In genomic region chr3:75667757-75668678, GRCh38 we compare ENCODE assay signal across 13 cellular contexts. TPM values are rescaled to one million over a fixed set of nuclear protein-coding genes. Genes with fewer than 3 reads are reported as not detected.
DNase-seq lines count a peak whose midpoint lies in the region; ATAC-seq and TF ChIP-seq lines count a peak whose summit lies in the region.
"Not testable (repeated sequence)": the region's sequence is repeated elsewhere in the genome, so short reads cannot be mapped to it uniquely, and the experiment has no call there.
"Had no signal": no experiment of that assay in that cellular context is flagged by ENCODE, and none has a peak within 500 bp of the region (broad histone marks: within the 10 kb centered on the region; RNA-seq: fewer than 3 reads in every experiment).

No MANE protein-coding gene starts in this region.

- H3K4me2 ChIP-seq in mesendoderm (ENCODE audit: low read length) (peak overlapping the region; percentile 24), trophoblast cell (ENCODE audit: low read length) (peak overlapping the region; percentile 70)

- not testable (repeated sequence) for H3K27ac Mint-ChIP-seq in activated naive CD4-positive, alpha-beta T cell treated with anti-CD3 and anti-CD28 coated beads for 36 hours

- peaks cover 24% of the 10 kb centered on the region for H3K36me3 Mint-ChIP-seq in activated naive CD4-positive, alpha-beta T cell treated with anti-CD3 and anti-CD28 coated beads for 36 hours (ENCODE audit: low read depth)

- not testable (repeated sequence) for H4K5ac ChIP-seq in mesendoderm (ENCODE audit: low read length)

- peak overlapping the region; percentile 14 for H3K4me3 Mint-ChIP-seq in activated naive CD4-positive, alpha-beta T cell treated with anti-CD3 and anti-CD28 coated beads for 36 hours

- H2BK5ac ChIP-seq in mesendoderm (ENCODE audit: low read length); trophoblast cell (ENCODE audit: low read depth, low read length, poor library complexity): not testable (repeated sequence)

- TF ChIP-seq CTCF in AG10803 (conservative IDR thresholded peaks at IDR 0.05; ENCODE audit: low read length); coronary artery (IDR thresholded peaks at IDR 0.05); left ventricle myocardium inferior (IDR thresholded peaks at IDR 0.05; ENCODE audit: borderline replicate concordance): not testable (repeated sequence)

- peaks cover 25% of the 10 kb centered on the region for H3K9me3 Mint-ChIP-seq in activated naive CD4-positive, alpha-beta T cell treated with anti-CD3 and anti-CD28 coated beads for 36 hours

- peaks cover 57% of the 10 kb centered on the region for H3K27me3 Mint-ChIP-seq in activated naive CD4-positive, alpha-beta T cell treated with anti-CD3 and anti-CD28 coated beads for 36 hours (ENCODE audit: low read depth)

- peak overlapping the region; percentile 62 for H3K56ac ChIP-seq in mesendoderm (ENCODE audit: low read length)

- H3K9ac ChIP-seq in mesendoderm (ENCODE audit: low read length) = peak overlapping the region; percentile 47
- not testable (repeated sequence) for H3K9ac ChIP-seq in trophoblast cell (ENCODE audit: low read length); stomach smooth muscle (ENCODE audit: low read length in 2 of 2)

- H4K91ac ChIP-seq in trophoblast cell (ENCODE audit: low read depth, low read length) = not testable (repeated sequence)

- not testable (repeated sequence) for H4K12ac ChIP-seq in trophoblast cell (ENCODE audit: low read depth, low read length)

- H3K79me2 ChIP-seq in mesendoderm (ENCODE audit: control insufficient read depth, insufficient read depth, low read length); trophoblast cell (ENCODE audit: control insufficient read depth, insufficient read depth, low read length, poor library complexity): not testable (repeated sequence)

- H4K8ac ChIP-seq in mesendoderm (ENCODE audit: low read depth, low read length); trophoblast cell (ENCODE audit: low read depth, low read length): not testable (repeated sequence)

- H3K4me1 ChIP-seq in left ventricle myocardium inferior (peaks cover 37% of the 10 kb centered on the region), trophoblast cell (ENCODE audit: control insufficient read depth in 1 of 2, insufficient read depth in 2 of 2, low read length in 2 of 2) (peaks cover 11 to 19% of the 10 kb centered on the region in 2 experiments), stomach smooth muscle (ENCODE audit: control insufficient read depth, insufficient read depth, low read length) (peaks cover 13% of the 10 kb centered on the region)
- H3K4me1 ChIP-seq in mesendoderm (ENCODE audit: control insufficient read depth, low read depth, low read length) = not testable (repeated sequence)

- H3K4me1 Mint-ChIP-seq in activated naive CD4-positive, alpha-beta T cell treated with anti-CD3 and anti-CD28 coated beads for 36 hours (ENCODE audit: low read depth) = peaks cover 23% of the 10 kb centered on the region

- H3K27ac ChIP-seq in coronary artery; left ventricle myocardium inferior (replicated peaks); mesendoderm (ENCODE audit: low read depth, low read length); trophoblast cell (ENCODE audit: low read depth, low read length); stomach smooth muscle (ENCODE audit: low read length): not testable (repeated sequence)

- H3K27me3 ChIP-seq in left ventricle myocardium inferior (ENCODE audit: low read depth) = peaks cover 100% of the 10 kb centered on the region
- H3K27me3 ChIP-seq in mesendoderm (ENCODE audit: insufficient read depth, low read length, poor library complexity) = not testable (repeated sequence)
- H3K27me3 ChIP-seq in trophoblast cell (ENCODE audit: insufficient read depth, low read length) = peaks cover 19% of the 10 kb centered on the region
- H3K27me3 ChIP-seq in stomach smooth muscle (ENCODE audit: control insufficient read depth in 1 of 2, insufficient read depth in 2 of 2, low read length in 2 of 2) = peaks cover 39 to 41% of the 10 kb centered on the region in 2 donors

- H2AFZ ChIP-seq in trophoblast cell (ENCODE audit: insufficient read depth, low read length, poor library complexity) = not testable (repeated sequence)

- H2BK12ac ChIP-seq in trophoblast cell (ENCODE audit: low read length) = not testable (repeated sequence)

- ATAC-seq in HG02763 (IDR thresholded peaks at IDR 0.05; ENCODE audit: unreplicated experiment) = peak; percentile 19

- H3K9me3 ChIP-seq in left ventricle myocardium inferior (replicated peaks); stomach smooth muscle (ENCODE audit: control insufficient read depth in 2 of 2, low read length in 2 of 2): not testable (repeated sequence)
- peaks cover 26% of the 10 kb centered on the region for H3K9me3 ChIP-seq in trophoblast cell (ENCODE audit: insufficient read depth, low read depth, low read length)

- no CpG with 5 or more reads among the region's 46 CpGs for WGBS in mesendoderm (ENCODE audit: extremely low coverage, insufficient coverage, low lambda C conversion rate)
- no CpG with 5 or more reads among the region's 46 CpGs for WGBS in trophoblast cell (ENCODE audit: extremely low coverage, insufficient coverage, insufficient read length)

- not testable (repeated sequence) for H2BK120ac ChIP-seq in mesendoderm (ENCODE audit: low read depth, low read length); trophoblast cell (ENCODE audit: insufficient read depth, low read length, poor library complexity)

- intact Hi-C loops in activated naive CD4-positive, alpha-beta T cell treated with anti-CD3 and anti-CD28 coated beads for 36 hours (cut with micrococcal nuclease); left ventricle myocardium inferior (cut with micrococcal nuclease): not testable (repeated sequence)

- H3K14ac ChIP-seq in trophoblast cell (ENCODE audit: low read length) = not testable (repeated sequence)

- H3K23ac ChIP-seq in mesendoderm (ENCODE audit: low read length); trophoblast cell (ENCODE audit: low read length): not testable (repeated sequence)

- not testable (repeated sequence) for DNase-seq in AG10803 (ENCODE audit: low read depth); activated naive CD4-positive, alpha-beta T cell treated with anti-CD3 and anti-CD28 coated beads for 36 hours; coronary artery (ENCODE audit: low spot score); left ventricle myocardium inferior; trophoblast cell
- DNase-seq in mesendoderm = peak; percentile 34

- H3K4me3 ChIP-seq in AG10803 (ENCODE audit: low read length) = peak overlapping the region; percentile 49
- peak overlapping the region; percentile 64 for H3K4me3 ChIP-seq in coronary artery
- H3K4me3 ChIP-seq in left ventricle myocardium inferior = peak overlapping the region; percentile 57
- not testable (repeated sequence) for H3K4me3 ChIP-seq in mesendoderm (ENCODE audit: low read length); trophoblast cell (ENCODE audit: low read depth, low read length)
- peak overlapping the region; percentile 9 to 60 for H3K4me3 ChIP-seq in stomach smooth muscle (ENCODE audit: low read length in 2 of 2)

- CTCF ChIA-PET in activated naive CD4-positive, alpha-beta T cell treated with anti-CD3 and anti-CD28 coated beads for 36 hours (lab: Charles Lee) = not testable (repeated sequence)

- H3K79me1 ChIP-seq in mesendoderm (ENCODE audit: low read length); trophoblast cell (ENCODE audit: low read length): not testable (repeated sequence)

- not testable (repeated sequence) for H3K36me3 ChIP-seq in left ventricle myocardium inferior; mesendoderm (ENCODE audit: control insufficient read depth, insufficient read depth, low read length); trophoblast cell (ENCODE audit: control insufficient read depth in 1 of 2, insufficient read depth in 2 of 2, low read length in 2 of 2); stomach smooth muscle (ENCODE audit: control insufficient read depth in 2 of 2, insufficient read depth in 2 of 2, low read length in 2 of 2)

- not testable (repeated sequence) for H3K4ac ChIP-seq in mesendoderm (ENCODE audit: low read depth, low read length); trophoblast cell (ENCODE audit: low read depth, low read length)

- not testable (repeated sequence) for H2AK5ac ChIP-seq in mesendoderm (ENCODE audit: low read length); trophoblast cell (ENCODE audit: low read length)

- not testable (repeated sequence) for H3K18ac ChIP-seq in mesendoderm (ENCODE audit: low read length); trophoblast cell (ENCODE audit: low read length)

- not testable (repeated sequence) for H2BK15ac ChIP-seq in mesendoderm (replicated peaks; ENCODE audit: low read depth)

RNA-seq across cellular contexts. Expression of gene FRG2C, which starts 3.9 kb away (rescaled TPM):
- total RNA-seq in activated naive CD4-positive, alpha-beta T cell treated with anti-CD3 and anti-CD28 coated beads for 36 hours = not detected
- not detected for total RNA-seq in left ventricle myocardium inferior
- 0.04 TPM for polyA plus RNA-seq in mesendoderm (2013, experiment 1 of 2)
- polyA plus RNA-seq in mesendoderm (2013, experiment 2 of 2) = 0.06 TPM
- polyA plus RNA-seq in trophoblast cell (2013) = 0.10 and 0.12 TPM in 2 replicates
- total RNA-seq: activated T-cell treated with anti-CD3 and anti-CD28 coated beads, Interleukin-2, amount 50 U/mL, for 72 hours; CD4-positive, CD25-positive, alpha-beta regulatory T cell; G401; lung; transverse colon had no signal
- polyA plus RNA-seq: CD4-positive, CD25-positive, alpha-beta regulatory T cell; lung had no signal
